23 cellular contexts compared by ENCODE assay signal in genomic region chr7:137471128-137471527, GRCh38.
DNase-seq lines count a peak whose midpoint lies in the region; ATAC-seq, FAIRE-seq and TF ChIP-seq lines count a peak whose summit lies in the region.
"Had no signal": no experiment of that assay in that cellular context is flagged by ENCODE, and none has a peak within 500 bp of the region (broad histone marks: within the 10 kb centered on the region; RNA-seq: fewer than 3 reads in every experiment).

No MANE protein-coding gene starts in this region.

- no peak overlapping the region for H2BK20ac ChIP-seq in H1 (ENCODE audit: low read length)

- no peaks in the 10 kb centered on the region for H4K20me1 ChIP-seq in mammary epithelial cell (ENCODE audit: insufficient read depth, low read length)
- no peaks in the 10 kb centered on the region for H4K20me1 ChIP-seq in H1 (replicated peaks in 1 of 2; ENCODE audit: control insufficient read depth in 1 of 2, insufficient read depth in 2 of 2, low read length in 2 of 2)
- no peaks in the 10 kb centered on the region for H4K20me1 ChIP-seq in keratinocyte (ENCODE audit: control insufficient read depth, extremely low read depth, insufficient read depth, low read length)
- H4K20me1 ChIP-seq in neural progenitor cell (ENCODE audit: low read depth) = no peaks in the 10 kb centered on the region
- H4K20me1 ChIP-seq: BLaER1 had no signal

- DNase-seq in breast epithelium (ENCODE audit: low spot score in 2 of 2) = no peak
- DNase-seq in mammary epithelial cell = no peak
- DNase-seq in H1 (ENCODE audit: low read depth in 1 of 2, low spot score in 2 of 2) = no peak
- DNase-seq in keratinocyte (ENCODE audit: low read depth, low spot score) = no peak
- DNase-seq in neural progenitor cell (ENCODE audit: low spot score) = no peak
- no peak for DNase-seq in substantia nigra (lab: John Stamatoyannopoulos, UW)
- DNase-seq in mucosa of gallbladder (ENCODE audit: low spot score) = no peak
- DNase-seq: Caco-2; CD4-positive, CD25-positive, alpha-beta regulatory T cell; CD8-positive, alpha-beta T cell; DMS153; DND-41; HFFc6 had no signal

- TF ChIP-seq CTCF in breast epithelium (IDR thresholded peaks at IDR 0.05) (no peak), mammary epithelial cell (conservative IDR thresholded peaks at IDR 0.05 in 1 of 2, IDR thresholded peaks at IDR 0.05 in 1 of 2; ENCODE audit: extremely low read depth in 1 of 2, insufficient read depth in 1 of 2, low read depth in 1 of 2, low read length in 2 of 2) (no peak), H1 (IDR thresholded peaks at IDR 0.05; ENCODE audit: control extremely low read depth in 1 of 3, insufficient read depth in 1 of 3, low read depth in 1 of 3, low read length in 3 of 3) (no peak), keratinocyte (optimal IDR thresholded peaks at IDR 0.05 in 1 of 3, IDR thresholded peaks at IDR 0.05 in 1 of 3, conservative IDR thresholded peaks at IDR 0.05 in 1 of 3; ENCODE audit: extremely low read depth in 1 of 3, insufficient read depth in 2 of 3, low read length in 3 of 3) (no peak), neural progenitor cell (IDR thresholded peaks at IDR 0.05) (no peak)

- H3K79me2 ChIP-seq in mammary epithelial cell (ENCODE audit: insufficient read depth, low read length) (no peaks in the 10 kb centered on the region), H1 (ENCODE audit: control insufficient read depth in 1 of 2, insufficient read depth in 2 of 2, low read length in 2 of 2) (no peaks in the 10 kb centered on the region), keratinocyte (ENCODE audit: control insufficient read depth, insufficient read depth, low read length) (no peaks in the 10 kb centered on the region), neural progenitor cell (ENCODE audit: low read depth) (no peaks in the 10 kb centered on the region)

- H3K4me2 ChIP-seq in mammary epithelial cell (ENCODE audit: insufficient read depth, low read depth, low read length) (no peak overlapping the region), H1 (ENCODE audit: insufficient read depth in 1 of 2, low read depth in 2 of 2, low read length in 2 of 2) (no peak overlapping the region), keratinocyte (ENCODE audit: control insufficient read depth, extremely low read depth, insufficient read depth, low read depth, low read length) (no peak overlapping the region), neural progenitor cell (no peak overlapping the region)
- H3K4me2 ChIP-seq: BLaER1, GM23338 had no signal

- no peaks in the 10 kb centered on the region for H3K27me3 ChIP-seq in breast epithelium
- no peaks in the 10 kb centered on the region for H3K27me3 ChIP-seq in mammary epithelial cell (ENCODE audit: insufficient read depth, low read length)
- H3K27me3 ChIP-seq in H1 (replicated peaks in 1 of 4; ENCODE audit: control insufficient read depth in 3 of 4, extremely low read depth in 1 of 4, insufficient read depth in 3 of 4, low read length in 3 of 4) = no peaks in the 10 kb centered on the region
- H3K27me3 ChIP-seq in keratinocyte (ENCODE audit: control insufficient read depth, extremely low read depth, insufficient read depth, low read length) = no peaks in the 10 kb centered on the region
- H3K27me3 ChIP-seq in neural progenitor cell = no peaks in the 10 kb centered on the region
- H3K27me3 ChIP-seq: BLaER1 had no signal

- BruUV-seq in mammary epithelial cell (replicated peaks; lab: Mats Ljungman, UMichigan) = no TSS peak

- H3K18ac ChIP-seq in H1 (ENCODE audit: extremely low read depth, low read length) = no peak overlapping the region

- no peak overlapping the region for H2AK5ac ChIP-seq in H1 (ENCODE audit: low read depth, low read length)

- no peak overlapping the region for H3K23ac ChIP-seq in H1 (ENCODE audit: insufficient read length)

- no peak overlapping the region for H4K5ac ChIP-seq in H1 (ENCODE audit: insufficient read length, low read depth, low read length)

- H3K4me1 ChIP-seq in breast epithelium (peaks cover 0 to 7% of the 10 kb centered on the region in 2 donors), mammary epithelial cell (ENCODE audit: insufficient read depth, low read length) (no peaks in the 10 kb centered on the region), H1 (replicated peaks in 1 of 4; ENCODE audit: control insufficient read depth in 3 of 4, insufficient read depth in 4 of 4, low read length in 3 of 4) (no peaks in the 10 kb centered on the region), keratinocyte (ENCODE audit: control insufficient read depth, extremely low read depth, insufficient read depth, low read length) (no peaks in the 10 kb centered on the region), neural progenitor cell (peaks cover 16% of the 10 kb centered on the region)
- H3K4me1 ChIP-seq: BLaER1, Caco-2, HAP-1 had no signal

- no peak overlapping the region for H2BK12ac ChIP-seq in H1 (ENCODE audit: low read depth, low read length)

- no peak overlapping the region for H4K91ac ChIP-seq in H1 (replicated peaks; ENCODE audit: insufficient read length, low read length)

- no peaks in the 10 kb centered on the region for H3K79me1 ChIP-seq in H1 (ENCODE audit: low read depth, low read length)

- no peak overlapping the region for H2BK15ac ChIP-seq in H1 (ENCODE audit: low read length)

- peaks cover 11% of the 10 kb centered on the region for H3F3A ChIP-seq in neural progenitor cell (ENCODE audit: low read depth)

- TF ChIP-seq EP300 in H1 (IDR thresholded peaks at IDR 0.05; ENCODE audit: borderline replicate concordance in 1 of 2, low read depth in 2 of 2, low read length in 2 of 2) = no peak

- H2AFZ ChIP-seq in mammary epithelial cell (ENCODE audit: low read depth, low read length) (no peak overlapping the region), H1 (ENCODE audit: low read length) (0 out of 2 replicates have a peak overlapping the region, but pooled peaks have one; percentile 16), keratinocyte (ENCODE audit: control insufficient read depth, low read length) (peak overlapping the region; percentile 26), neural progenitor cell (replicated peaks) (no peak overlapping the region)
- H2AFZ ChIP-seq: GM23338 had no signal

- H3K4me3 Mint-ChIP-seq in neural progenitor cell = no peak overlapping the region
- H3K4me3 Mint-ChIP-seq: B cell; CD4-positive, CD25-positive, alpha-beta regulatory T cell; CD8-positive, alpha-beta T cell; GM23338; HFFc6 had no signal

- no peak overlapping the region for H3K14ac ChIP-seq in H1 (ENCODE audit: insufficient read length)

- no peak overlapping the region for H2BK5ac ChIP-seq in H1 (ENCODE audit: low read depth, low read length)

- TF ChIP-seq RAD21 in H1 (IDR thresholded peaks at IDR 0.05 in 1 of 2, conservative IDR thresholded peaks at IDR 0.05 in 1 of 2; ENCODE audit: low read depth in 2 of 2, low read length in 2 of 2) = no peak

- in situ Hi-C loops in mammary epithelial cell (cut with MboI; ENCODE audit: low sequenced_read_pairs in 2 of 2) = no loop called here

- TF ChIP-seq POLR2A in breast epithelium (IDR thresholded peaks at IDR 0.05) (no peak), H1 (IDR thresholded peaks at IDR 0.05; ENCODE audit: control extremely low read depth in 1 of 2, low read depth in 2 of 2, low read length in 2 of 2) (no peak)

- peak overlapping the region; percentile 3 to 77 for H3K27ac ChIP-seq in breast epithelium
- no peak overlapping the region for H3K27ac ChIP-seq in mammary epithelial cell (ENCODE audit: insufficient read depth, low read depth, low read length)
- no peak overlapping the region for H3K27ac ChIP-seq in H1 (ENCODE audit: low read depth, low read length)
- H3K27ac ChIP-seq in keratinocyte (ENCODE audit: control insufficient read depth, insufficient read depth, low read length) = no peak overlapping the region
- H3K27ac ChIP-seq in neural progenitor cell = peak overlapping the region; percentile 64
- no peak overlapping the region for H3K27ac ChIP-seq in substantia nigra (ENCODE audit: low read depth, low read length, poor library complexity, severe bottlenecking)
- H3K27ac ChIP-seq: 22Rv1, BLaER1, C4-2B had no signal

- H3K36me3 Mint-ChIP-seq in neural progenitor cell = no peaks in the 10 kb centered on the region
- H3K36me3 Mint-ChIP-seq: CD4-positive, CD25-positive, alpha-beta regulatory T cell; CD8-positive, alpha-beta T cell had no signal

- no peaks in the 10 kb centered on the region for H3K9me3 Mint-ChIP-seq in neural progenitor cell
- H3K9me3 Mint-ChIP-seq: CD8-positive, alpha-beta T cell; GM23338; HFFc6 had no signal

- H3K56ac ChIP-seq in H1 (replicated peaks; ENCODE audit: insufficient read length, low read depth, low read length) = no peak overlapping the region

- H3K9ac ChIP-seq in mammary epithelial cell (ENCODE audit: insufficient read depth, low read length) = no peak overlapping the region
- no peak overlapping the region for H3K9ac ChIP-seq in H1 (replicated peaks in 1 of 4; ENCODE audit: extremely low read depth in 1 of 4, low read depth in 3 of 4, low read length in 3 of 4)
- H3K9ac ChIP-seq in keratinocyte (ENCODE audit: control insufficient read depth, extremely low read depth, insufficient read depth, low read length) = no peak overlapping the region
- H3K9ac ChIP-seq in neural progenitor cell = no peak overlapping the region
- H3K9ac ChIP-seq: BLaER1 had no signal

- H3K27me3 Mint-ChIP-seq in neural progenitor cell (ENCODE audit: insufficient read depth, low read depth) = no peaks in the 10 kb centered on the region
- H3K27me3 Mint-ChIP-seq: B cell; CD4-positive, CD25-positive, alpha-beta regulatory T cell had no signal

- CTCF ChIA-PET in mammary epithelial cell (lab: Charles Lee; ENCODE audit: low non-redundant PET) = no interaction called here
- CTCF ChIA-PET in H1 (lab: Charles Lee; ENCODE audit: partially characterized antibody) = interaction anchor here (0.7 to 1.0 kb wide), 2 partner anchors 121 to 134 kb away, joined by 3 read pairs; no protein-coding TSS in a partner anchor

- no peak overlapping the region for H2BK120ac ChIP-seq in H1 (replicated peaks; ENCODE audit: low read depth, low read length)

- WGBS in mammary epithelial cell (ENCODE audit: low coverage, missing lambda C conversion rate) = 96% methylated on average over 3 of the region's 3 CpGs
- 88% methylated on average over 3 of the region's 3 CpGs; no CpG with 5 or more reads in 1 of the 2 experiments for WGBS in H1 (ENCODE audit: extremely low coverage in 1 of 2, insufficient coverage in 1 of 2, insufficient read length in 1 of 2, insufficient replicate concordance in 2 of 2, low coverage in 1 of 2, low lambda C conversion rate in 2 of 2, missing lambda C conversion rate in 1 of 2), 2 experiments

- H3K9me1 ChIP-seq in keratinocyte (ENCODE audit: control insufficient read depth, extremely low read depth, insufficient read depth, low read length) = no peaks in the 10 kb centered on the region

- dilution Hi-C loops in mammary epithelial cell (cut with HindIII; ENCODE audit: low sequenced_read_pairs) = no loop called here
- dilution Hi-C loops in keratinocyte (cut with MboI; ENCODE audit: extremely low pct_ligation_motif_present, low sequenced_read_pairs) = no loop called here

- intact Hi-C loops in breast epithelium (cut with DNase I; ENCODE audit: low total_unique reads) (no loop called here), mammary epithelial cell (cut with micrococcal nuclease) (no loop called here)

- POLR2A ChIA-PET in H1 (lab: Charles Lee; ENCODE audit: partially characterized antibody) = no interaction called here

- no peaks in the 10 kb centered on the region for H3K9me3 ChIP-seq in breast epithelium
- no peaks in the 10 kb centered on the region for H3K9me3 ChIP-seq in mammary epithelial cell (replicated peaks; ENCODE audit: insufficient read depth, low read length)
- H3K9me3 ChIP-seq in H1 (ENCODE audit: insufficient read depth in 2 of 2, low read depth in 1 of 2, low read length in 1 of 2) = no peaks in the 10 kb centered on the region
- no peaks in the 10 kb centered on the region for H3K9me3 ChIP-seq in keratinocyte (ENCODE audit: control insufficient read depth, low read depth, low read length)
- H3K9me3 ChIP-seq in neural progenitor cell (ENCODE audit: low read depth) = no peaks in the 10 kb centered on the region
- H3K9me3 ChIP-seq: BLaER1, Caco-2, HAP-1 had no signal

- H4K8ac ChIP-seq in H1 (ENCODE audit: extremely low read depth, insufficient read depth, low read length) = no peak overlapping the region

- peaks cover 10% of the 10 kb centered on the region for H3K4me1 Mint-ChIP-seq in neural progenitor cell
- H3K4me1 Mint-ChIP-seq: B cell; CD4-positive, CD25-positive, alpha-beta regulatory T cell had no signal

- FAIRE-seq in H1 (lab: Jason Lieb, UNC) (no peak), keratinocyte (lab: Jason Lieb, UNC) (no peak)
- FAIRE-seq: GM12892, GM19239, H54 had no signal

- no peak overlapping the region for H3K4ac ChIP-seq in H1 (replicated peaks; ENCODE audit: insufficient read length, low read depth, low read length)

- H3K36me3 ChIP-seq in breast epithelium (no peaks in the 10 kb centered on the region), mammary epithelial cell (ENCODE audit: insufficient read depth, low read length) (no peaks in the 10 kb centered on the region), H1 (ENCODE audit: control insufficient read depth in 2 of 4, insufficient read depth in 4 of 4, low read length in 3 of 4) (no peaks in the 10 kb centered on the region), keratinocyte (ENCODE audit: control insufficient read depth in 2 of 2, extremely low read depth in 1 of 2, insufficient read depth in 2 of 2, low read length in 2 of 2) (no peaks in the 10 kb centered on the region), neural progenitor cell (no peaks in the 10 kb centered on the region)
- H3K36me3 ChIP-seq: BLaER1, HAP-1 had no signal

- ATAC-seq in HG02798 (IDR thresholded peaks at IDR 0.05; ENCODE audit: poor library complexity, unreplicated experiment) = no peak
- ATAC-seq: CD8-positive, alpha-beta T cell; GM23338 had no signal

- no peak overlapping the region for H3K4me3 ChIP-seq in breast epithelium
- H3K4me3 ChIP-seq in mammary epithelial cell (replicated peaks in 1 of 3; ENCODE audit: insufficient read depth in 1 of 3, low read depth in 2 of 3, low read length in 3 of 3) = no peak overlapping the region
- H3K4me3 ChIP-seq in H1 (ENCODE audit: extremely low read depth in 1 of 4, insufficient read depth in 2 of 4, low read depth in 3 of 4, low read length in 4 of 4) = no peak overlapping the region
- H3K4me3 ChIP-seq in keratinocyte (ENCODE audit: control insufficient read depth in 2 of 3, extremely low read depth in 1 of 3, insufficient read depth in 2 of 3, low read depth in 1 of 3, low read length in 3 of 3) = no peak overlapping the region
- no peak overlapping the region for H3K4me3 ChIP-seq in neural progenitor cell
- H3K4me3 ChIP-seq: BLaER1, GM23338, HAP-1 had no signal

- H3K27ac Mint-ChIP-seq in neural progenitor cell = no peak overlapping the region
- H3K27ac Mint-ChIP-seq: B cell; CD4-positive, CD25-positive, alpha-beta regulatory T cell; CD8-positive, alpha-beta T cell; GM23338; HFFc6 had no signal

- no peaks in the 10 kb centered on the region for H3K23me2 ChIP-seq in H1 (ENCODE audit: low read depth, low read length)

Comparison
In these comparisons a context has a peak if more than half of its experiments do, and no peak if none do; other contexts are left out.
1. H3K27ac ChIP-seq: peak in breast epithelium (2 of 2) and neural progenitor cell (single experiment); none in mammary epithelial cell (single experiment), H1 (single experiment), keratinocyte (single experiment) and substantia nigra (single experiment).
2. H2AFZ ChIP-seq: peak in H1 (single experiment) and keratinocyte (single experiment); none in mammary epithelial cell (single experiment) and neural progenitor cell (single experiment).